Comparison of ENCODE assay signal across 13 cellular contexts in genomic region chr11:68099057-68099456, GRCh38. TPM values are rescaled to one million over a fixed set of nuclear protein-coding genes. Genes with fewer than 3 reads are reported as not detected.
DNase-seq lines count a peak whose midpoint lies in the region; ATAC-seq and TF ChIP-seq lines count a peak whose summit lies in the region.
"Had no signal": no experiment of that assay in that cellular context is flagged by ENCODE, and none has a peak within 500 bp of the region (broad histone marks: within the 10 kb centered on the region; RNA-seq: fewer than 3 reads in every experiment).

No MANE protein-coding gene starts in this region.

- ATAC-seq in HG03108 (IDR thresholded peaks at IDR 0.05; ENCODE audit: unreplicated experiment) = peak; percentile 28
- no peak for ATAC-seq in body of pancreas
- no peak for ATAC-seq in GM21390 (IDR thresholded peaks at IDR 0.05; ENCODE audit: unreplicated experiment)

- no peak overlapping the region for H3K4me3 ChIP-seq in BLaER1
- no peak overlapping the region for H3K4me3 ChIP-seq in body of pancreas

- intact Hi-C loops in body of pancreas (cut with DNase I) = no loop called here

- H3K9ac ChIP-seq in BLaER1 = peak overlapping the region; percentile 47

- H3K27me3 ChIP-seq in BLaER1 = no peaks in the 10 kb centered on the region
- H3K27me3 ChIP-seq in body of pancreas = no peaks in the 10 kb centered on the region

- H3K27me3 Mint-ChIP-seq in nephron (ENCODE audit: low read depth) = no peaks in the 10 kb centered on the region

- H3K36me3 ChIP-seq in BLaER1 (peaks cover 39% of the 10 kb centered on the region), body of pancreas (replicated peaks in 1 of 2; ENCODE audit: insufficient read depth in 1 of 2, low read depth in 2 of 2) (no peaks in the 10 kb centered on the region)

- H3K4me2 ChIP-seq in BLaER1 = peak overlapping the region; percentile 76

- H3K9me3 ChIP-seq in BLaER1 (peaks cover 7% of the 10 kb centered on the region; the same call in 1 of the 2 replicates), body of pancreas (no peaks in the 10 kb centered on the region)

- H3K4me1 ChIP-seq in BLaER1 (peaks cover 27% of the 10 kb centered on the region), body of pancreas (peaks cover 79% of the 10 kb centered on the region)

- no peak overlapping the region for H3K4me3 Mint-ChIP-seq in nephron

- peak overlapping the region; percentile 14 to 75 (median 67) for H3K27ac Mint-ChIP-seq in nephron

- H3K9me3 Mint-ChIP-seq in nephron = no peaks in the 10 kb centered on the region

- peaks cover 17% of the 10 kb centered on the region for H3K4me1 Mint-ChIP-seq in nephron

- H3K36me3 Mint-ChIP-seq in nephron (ENCODE audit: low read depth) = peaks cover 24% of the 10 kb centered on the region

- DNase-seq in body of pancreas (no peak), DMS153 treated with DMSO at 0.1 percent for 48 hours (lab: John Stamatoyannopoulos, UW; ENCODE audit: unreplicated experiment) (no peak), HCEC 1CT (no peak), NCI-H2081 (lab: John Stamatoyannopoulos, UW) (no peak)
- DNase-seq: COR-L47; effector memory CD4-positive, alpha-beta T cell; hippocampal formation; NCI-H2171 treated with DMSO at 0.1 percent for 48 hours; Right ventricle myocardium superior had no signal

- TF ChIP-seq POLR2A in body of pancreas (IDR thresholded peaks at IDR 0.05) = no peak

- TF ChIP-seq CTCF in body of pancreas (IDR thresholded peaks at IDR 0.05) = no peak
- TF ChIP-seq CTCF in nephron (IDR thresholded peaks at IDR 0.05; ENCODE audit: unreplicated experiment in 3 of 3) = no peak

- peaks cover 66% of the 10 kb centered on the region for H4K20me1 ChIP-seq in BLaER1

- no peak overlapping the region for H3K27ac ChIP-seq in BLaER1
- H3K27ac ChIP-seq in body of pancreas = peak overlapping the region; percentile 78 to 97 (median 90)

RNA-seq across cellular contexts. Expression of gene CHKA, which starts 22.1 kb away (rescaled TPM):
- total RNA-seq in body of pancreas = 10 to 100 TPM; 72.1 to 92.6 TPM
